18 cellular contexts compared by ENCODE assay signal in the genomic region with DNA sequence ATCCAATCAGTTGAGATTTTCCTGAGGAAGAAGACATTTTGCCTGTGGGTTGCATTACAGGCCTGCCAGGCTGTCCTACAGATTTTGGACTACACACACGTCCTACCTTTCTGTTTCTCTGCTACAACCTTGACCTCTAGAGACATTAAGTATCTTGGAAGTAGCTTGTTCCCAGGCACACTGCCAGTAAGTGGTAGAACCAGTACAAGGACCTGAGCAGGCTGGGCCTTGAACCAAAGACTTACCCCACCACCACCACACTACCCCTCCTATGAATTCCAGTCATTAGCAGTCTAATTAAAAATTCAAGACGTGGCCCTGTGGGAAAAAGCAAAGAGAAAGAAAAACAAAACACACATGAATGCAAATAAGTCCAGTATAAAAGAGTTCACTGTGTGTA.
DNase-seq lines count a peak whose midpoint lies in the region; ATAC-seq and TF ChIP-seq lines count a peak whose summit lies in the region.
"Had no signal": no experiment of that assay in that cellular context is flagged by ENCODE, and none has a peak within 500 bp of the region (broad histone marks: within the 10 kb centered on the region; RNA-seq: fewer than 3 reads in every experiment).

No MANE protein-coding gene starts in this region.

- TF ChIP-seq POLR2A in esophagus squamous epithelium (IDR thresholded peaks at IDR 0.05) = no peak

- WGBS in esophagus squamous epithelium, 2 donors = 11 to 25% methylated on average over 2 of the region's 2 CpGs

- H3K4me1 Mint-ChIP-seq in activated CD4-positive, alpha-beta memory T cell treated with anti-CD3 and anti-CD28 coated beads for 36 hours (ENCODE audit: low read depth) = peaks cover 48% of the 10 kb centered on the region

- no peaks in the 10 kb centered on the region for H3K9me3 Mint-ChIP-seq in activated CD4-positive, alpha-beta memory T cell treated with anti-CD3 and anti-CD28 coated beads for 36 hours

- H3K27ac Mint-ChIP-seq in activated CD4-positive, alpha-beta memory T cell treated with anti-CD3 and anti-CD28 coated beads for 36 hours = peak overlapping the region; percentile 88

- H3K27me3 Mint-ChIP-seq in activated CD4-positive, alpha-beta memory T cell treated with anti-CD3 and anti-CD28 coated beads for 36 hours = no peaks in the 10 kb centered on the region

- H3K4me3 ChIP-seq in esophagus squamous epithelium = peak overlapping the region in 2 of 4 donors; percentile 22 to 34
- H3K4me3 ChIP-seq: MG63, ovary had no signal

- H3K27ac ChIP-seq in esophagus squamous epithelium = peak overlapping the region; percentile 41 to 83 (median 76)
- H3K27ac ChIP-seq: RWPE1 had no signal

- CTCF ChIA-PET in activated CD4-positive, alpha-beta memory T cell treated with anti-CD3 and anti-CD28 coated beads for 36 hours (lab: Charles Lee) = interaction anchor here (1.3 to 3.1 kb wide), 3 partner anchors 35 to 121 kb away, joined by 4 to 18 read pairs (median 4); partner anchors contain the start of gene ST8SIA1

- peak overlapping the region; percentile 69 for H3K4me3 Mint-ChIP-seq in activated CD4-positive, alpha-beta memory T cell treated with anti-CD3 and anti-CD28 coated beads for 36 hours
- H3K4me3 Mint-ChIP-seq: CD14-positive monocyte had no signal

- H3K36me3 ChIP-seq in esophagus squamous epithelium = no peaks in the 10 kb centered on the region
- H3K36me3 ChIP-seq: MG63, ovary had no signal

- DNase-seq in DMS79 treated with DMSO at 0.1 percent for 48 hours (lab: John Stamatoyannopoulos, UW) (peak; percentile 86), esophagus squamous epithelium (lab: John Stamatoyannopoulos, UW) (no peak), renal cortical epithelial cell (ENCODE audit: low read depth) (peak; percentile 53), GM13976 (ENCODE audit: low spot score) (no peak)
- no peak for DNase-seq in activated CD4-positive, alpha-beta memory T cell treated with anti-CD3 and anti-CD28 coated beads for 36 hours
- DNase-seq: activated CD4-positive, alpha-beta T cell treated with anti-CD3 and anti-CD28 coated beads, Interleukin-2, amount 50 U/mL, for 4 hours; activated naive CD4-positive, alpha-beta T cell treated with Interleukin-2 at 50 U/mL for 16 hours; effector CD4-positive, alpha-beta T cell; MG63; NCI-H2081 treated with DMSO at 0.1 percent for 48 hours; NCI-H748 treated with DMSO at 0.1 percent for 48 hours; stimulated activated CD4-positive, alpha-beta T cell treated with anti-CD3 and anti-CD28 coated beads, Interleukin-15, amount 100 ng/mL, for 24 hours; T1000 had no signal

- ATAC-seq in HG03280 (IDR thresholded peaks at IDR 0.05; ENCODE audit: unreplicated experiment) (no peak), GM18867 (IDR thresholded peaks at IDR 0.05; ENCODE audit: unreplicated experiment) (no peak)

- peaks cover 4% of the 10 kb centered on the region for H3K36me3 Mint-ChIP-seq in activated CD4-positive, alpha-beta memory T cell treated with anti-CD3 and anti-CD28 coated beads for 36 hours
- H3K36me3 Mint-ChIP-seq: CD14-positive monocyte had no signal

- H3K4me1 ChIP-seq in esophagus squamous epithelium = peaks cover 25 to 66% (median 28%) of the 10 kb centered on the region in 3 donors

- POLR2A ChIA-PET in activated CD4-positive, alpha-beta memory T cell treated with anti-CD3 and anti-CD28 coated beads for 36 hours (lab: Charles Lee) = interaction anchor here (1.6 to 2.3 kb wide), 2 partner anchors 12 to 73 kb away, joined by 11 to 12 read pairs; no protein-coding TSS in a partner anchor

- H3K9me3 ChIP-seq in esophagus squamous epithelium = no peaks in the 10 kb centered on the region
- H3K9me3 ChIP-seq: MG63, ovary had no signal

- no peaks in the 10 kb centered on the region for H3K27me3 ChIP-seq in esophagus squamous epithelium
- H3K27me3 ChIP-seq: MG63, ovary had no signal

- intact Hi-C loops in activated CD4-positive, alpha-beta memory T cell treated with anti-CD3 and anti-CD28 coated beads for 36 hours (cut with micrococcal nuclease) = loop anchor here (1.0 to 5.0 kb wide), 4 partner anchors 12 to 219 kb away; partner anchors contain the start of gene ETNK1
- intact Hi-C loops in esophagus squamous epithelium (cut with DNase I) = no loop called here

- in situ Hi-C loops in GM13976 (cut with MboI; ENCODE audit: low sequenced_read_pairs, unreplicated experiment) = no loop called here

- TF ChIP-seq CTCF in esophagus squamous epithelium (IDR thresholded peaks at IDR 0.05) (no peak), GM13976 (IDR thresholded peaks at IDR 0.05; ENCODE audit: borderline replicate concordance, control extremely low read depth, extremely low read depth, insufficient read depth, missing control alignments) (no peak)

Comparison
In these comparisons a context has a peak if more than half of its experiments do, and no peak if none do; other contexts are left out.
1. DNase-seq: peak in DMS79 treated with DMSO at 0.1 percent for 48 hours (single experiment) and renal cortical epithelial cell (single experiment); none in activated CD4-positive, alpha-beta memory T cell treated with anti-CD3 and anti-CD28 coated beads for 36 hours (single experiment), esophagus squamous epithelium (single experiment) and GM13976 (single experiment).